Comparison of ENCODE assay signal across 1 cellular context in genomic region chr3:71039332-71039731, GRCh38.
TF ChIP-seq lines count a peak whose summit lies in the region.

No MANE protein-coding gene starts in this region.

TF ChIP-seq in SK-N-SH, 30 proteins besides CTCF, POLR2A, EP300 and RAD21 (continued from another document):
- no peak for TF ChIP-seq IRF3 (IDR thresholded peaks at IDR 0.05; ENCODE audit: low read depth, low read length)
- no peak for TF ChIP-seq REST (IDR thresholded peaks at IDR 0.05; ENCODE audit: low read depth, low read length)
- no peak for TF ChIP-seq RCOR1 (IDR thresholded peaks at IDR 0.05; ENCODE audit: low read length)
- no peak for TF ChIP-seq JUND (IDR thresholded peaks at IDR 0.05)
- no peak for TF ChIP-seq FOXJ3 (CRISPR knock-in tag; IDR thresholded peaks at IDR 0.05)
- TF ChIP-seq RFX5 (IDR thresholded peaks at IDR 0.05; ENCODE audit: low read length) = no peak
- TF ChIP-seq, protein P1, sequence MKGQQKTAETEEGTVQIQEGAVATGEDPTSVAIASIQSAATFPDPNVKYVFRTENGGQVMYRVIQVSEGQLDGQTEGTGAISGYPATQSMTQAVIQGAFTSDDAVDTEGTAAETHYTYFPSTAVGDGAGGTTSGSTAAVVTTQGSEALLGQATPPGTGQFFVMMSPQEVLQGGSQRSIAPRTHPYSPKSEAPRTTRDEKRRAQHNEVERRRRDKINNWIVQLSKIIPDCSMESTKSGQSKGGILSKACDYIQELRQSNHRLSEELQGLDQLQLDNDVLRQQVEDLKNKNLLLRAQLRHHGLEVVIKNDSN (IDR thresholded peaks at IDR 0.05; ENCODE audit: borderline replicate concordance, low read depth) = no peak
- TF ChIP-seq SMC3 (IDR thresholded peaks at IDR 0.05; ENCODE audit: low read depth, low read length) = no peak
